18 cellular contexts compared by ENCODE assay signal in genomic region chr16:8678068-8678927, GRCh38.
A peak's percentile ranks its signal among the peaks of the same experiment; 100 is the strongest.
DNase-seq lines count a peak whose midpoint lies in the region; TF ChIP-seq lines count a peak whose summit lies in the region.
"Had no signal": no experiment of that assay in that cellular context is flagged by ENCODE, and none has a peak within 500 bp of the region (broad histone marks: within the 10 kb centered on the region; RNA-seq: fewer than 3 reads in every experiment).

No MANE protein-coding gene starts in this region.

- POLR2A ChIA-PET in RWPE1 (lab: Yijun Ruan, JAX; ENCODE audit: low non-redundant PET): no interaction called here

- DNase-seq in GM03348 (ENCODE audit: low spot score) (peak; percentile 37), RWPE1 (ENCODE audit: low spot score) (peak; percentile 90), fibroblast of peridontal ligament (ENCODE audit: extremely low read depth) (peak; percentile 3), skeletal muscle cell (ENCODE audit: low read depth) (peak; percentile 28), DMS 273 treated with DMSO at 0.1 percent for 48 hours (lab: John Stamatoyannopoulos, UW) (no peak), foreskin melanocyte (no peak), NCI-H2227 (lab: John Stamatoyannopoulos, UW; ENCODE audit: unreplicated experiment) (no peak)
- DNase-seq: activated effector memory CD4-positive, alpha-beta T cell treated with anti-CD3 and anti-CD28 coated beads, Interleukin-2, amount 50 U/mL, for 16 hours; CD8-positive, alpha-beta memory T cell; central memory CD4-positive, alpha-beta T cell; GF-D8; H7; NCI-H2081; NCI-H774; SHP77; sigmoid colon; stimulated activated naive CD4-positive, alpha-beta T cell had no signal

- CTCF ChIA-PET in RWPE1 (lab: Yijun Ruan, JAX): no interaction called here

- H3K4me3 ChIP-seq in skeletal muscle cell (ENCODE audit: low read depth, low read length): no peak overlapping the region
- H3K4me3 ChIP-seq: MG63, sigmoid colon had no signal

- peak overlapping the region; percentile 55; the same call in 1 of the 2 replicates for H3K27ac ChIP-seq in RWPE1
- H3K27ac ChIP-seq: sigmoid colon had no signal

- TF ChIP-seq CTCF in RWPE1 (conservative IDR thresholded peaks at IDR 0.05; ENCODE audit: low read depth): no peak

Comparison
In these comparisons a context has a peak if more than half of its experiments do, and no peak if none do; other contexts are left out.
1. DNase-seq: peak in GM03348 (single experiment), RWPE1 (single experiment), fibroblast of peridontal ligament (single experiment) and skeletal muscle cell (single experiment); none in DMS 273 treated with DMSO at 0.1 percent for 48 hours (single experiment), foreskin melanocyte (single experiment) and NCI-H2227 (single experiment).